ENCODE assay signal across 24 cellular contexts in the genomic region with DNA sequence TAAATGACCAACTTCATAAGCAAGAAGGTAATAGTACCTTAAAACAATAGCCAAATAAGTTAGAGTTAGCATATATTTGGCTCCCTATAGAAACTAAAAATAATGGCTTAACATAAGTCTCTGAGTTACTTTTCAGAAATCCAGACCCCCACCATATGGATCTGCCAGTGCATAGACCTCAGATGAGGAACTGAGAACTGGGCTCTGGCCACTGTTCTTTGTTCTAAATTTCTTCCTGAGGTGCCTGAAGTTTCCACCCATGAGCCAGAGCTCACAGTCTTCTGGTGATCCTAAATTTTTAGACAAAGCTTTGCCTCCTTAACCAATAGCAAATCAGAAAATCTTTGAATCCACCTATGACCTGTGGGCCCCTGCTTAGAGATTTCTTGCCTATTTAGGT.
"Had no signal": no experiment of that assay in that cellular context is flagged by ENCODE, and none has a peak within 500 bp of the region (broad histone marks: within the 10 kb centered on the region; RNA-seq: fewer than 3 reads in every experiment).

No MANE protein-coding gene starts in this region.

- DNase-seq: dermis blood vessel endothelial cell; dorsolateral prefrontal cortex; effector CD4-positive, alpha-beta T cell; effector memory CD4-positive, alpha-beta T cell; esophagus squamous epithelium; foreskin fibroblast; foreskin melanocyte; gastrocnemius medialis; glutamatergic neuron; head of caudate nucleus; heart right ventricle; hippocampal formation; left cardiac atrium; left lung; left ventricle myocardium superior; lower lobe of right lung; mesenchymal stem cell; mucosa of descending colon; naive B cell had no signal

- H3K27ac ChIP-seq: coronary artery, dorsolateral prefrontal cortex, esophagus squamous epithelium, gastrocnemius medialis, heart right ventricle, left lung, lower lobe of right lung had no signal

- H3K36me3 ChIP-seq: esophagus squamous epithelium, gastrocnemius medialis, heart right ventricle, left lung, lower lobe of right lung had no signal

- H3K9me3 ChIP-seq: gastrocnemius medialis had no signal

- ATAC-seq: gastrocnemius medialis, heart right ventricle, left cardiac atrium, left lung, left ventricle myocardium superior, lower lobe of right lung, mucosa of descending colon had no signal

- H3K4me1 ChIP-seq: esophagus squamous epithelium, gastrocnemius medialis, heart right ventricle, left lung, lower lobe of right lung had no signal

- FAIRE-seq: colon, endothelial cell of umbilical vein, islet of Langerhans, keratinocyte had no signal

- H3K27me3 ChIP-seq: esophagus squamous epithelium, gastrocnemius medialis, heart right ventricle, left lung had no signal

- H3K4me3 ChIP-seq: coronary artery, dorsolateral prefrontal cortex, esophagus squamous epithelium, gastrocnemius medialis, heart right ventricle, left lung, lower lobe of right lung, mucosa of descending colon had no signal
